18 cellular contexts compared by ENCODE assay signal in genomic region chr20:9388826-9389187, GRCh38.
DNase-seq lines count a peak whose midpoint lies in the region; ATAC-seq, FAIRE-seq and TF ChIP-seq lines count a peak whose summit lies in the region.
"Had no signal": no experiment of that assay in that cellular context is flagged by ENCODE, and none has a peak within 500 bp of the region (broad histone marks: within the 10 kb centered on the region; RNA-seq: fewer than 3 reads in every experiment).

No MANE protein-coding gene starts in this region.

- no peak overlapping the region for H3K4me3 Mint-ChIP-seq in nephron
- H3K4me3 Mint-ChIP-seq: CD14-positive monocyte; CD4-positive, alpha-beta memory T cell; GM23338 had no signal

- no peak for TF ChIP-seq CTCF in HepG2 (CRISPR knock-in tag; IDR thresholded peaks at IDR 0.05)
- no peak for TF ChIP-seq CTCF in right lobe of liver (IDR thresholded peaks at IDR 0.05)
- no peak for TF ChIP-seq CTCF in body of pancreas (IDR thresholded peaks at IDR 0.05)
- no peak for TF ChIP-seq CTCF in nephron (IDR thresholded peaks at IDR 0.05; ENCODE audit: unreplicated experiment in 3 of 3)

- H3K9me3 Mint-ChIP-seq in nephron: peaks cover 11% of the 10 kb centered on the region

- DNase-seq in HepG2 (ENCODE audit: low spot score) (no peak), right lobe of liver (no peak), body of pancreas (no peak), erythroblast (lab: John Stamatoyannopoulos, UW) (no peak), MG63 (no peak)
- DNase-seq: CD4-positive, alpha-beta memory T cell; DMS79 treated with DMSO at 0.1 percent for 48 hours; GF-D8; HCEC 1CT had no signal

- H4K20me1 ChIP-seq in HepG2 (ENCODE audit: insufficient read depth, low read length): no peaks in the 10 kb centered on the region
- H4K20me1 ChIP-seq: BLaER1 had no signal

- FAIRE-seq in HepG2 (lab: Jason Lieb, UNC): no peak
- FAIRE-seq: A549, H54, HTR-8/SVneo had no signal

- no peak overlapping the region for H3K9ac ChIP-seq in HepG2 (ENCODE audit: insufficient read depth, low read depth, low read length)
- H3K9ac ChIP-seq: BLaER1 had no signal

- H3K4me3 ChIP-seq in HepG2 (replicated peaks in 1 of 3; ENCODE audit: insufficient read depth in 1 of 3, low read depth in 2 of 3, low read length in 3 of 3) (no peak overlapping the region), right lobe of liver (no peak overlapping the region), body of pancreas (no peak overlapping the region), MG63 (no peak overlapping the region)
- H3K4me3 ChIP-seq: A549, BLaER1, GM23338 had no signal

- WGBS in HepG2 (ENCODE audit: low lambda C conversion rate): 40% methylated on average over 2 of the region's 2 CpGs
- WGBS in right lobe of liver (ENCODE audit: insufficient coverage, low coverage, low lambda C conversion rate, missing lambda C conversion rate): 89% methylated on average over 2 of the region's 2 CpGs
- 87 to 91% methylated on average over 2 of the region's 2 CpGs for WGBS in body of pancreas, 2 donors

- H3K36me3 Mint-ChIP-seq in nephron (ENCODE audit: low read depth): peaks cover 35% of the 10 kb centered on the region
- H3K36me3 Mint-ChIP-seq: CD14-positive monocyte; CD4-positive, alpha-beta memory T cell had no signal

- H3K4me2 ChIP-seq in HepG2 (ENCODE audit: low read depth, low read length): no peak overlapping the region
- H3K4me2 ChIP-seq: A549, BLaER1, GM23338 had no signal

- no peak for TF ChIP-seq RAD21 in HepG2 (CRISPR knock-in tag; IDR thresholded peaks at IDR 0.05)

- no TSS peak for BruUV-seq in HepG2 (replicated peaks; lab: Mats Ljungman, UMichigan)

- POLR2A ChIA-PET in HepG2 (lab: Yijun Ruan, JAX): no interaction called here

- CTCF ChIA-PET in HepG2 (lab: Yijun Ruan, JAX; ENCODE audit: low intra/inter-chr PET ratio, low total read pairs): no interaction called here

- TF ChIP-seq POLR2A in HepG2 (IDR thresholded peaks at IDR 0.05; ENCODE audit: insufficient read depth in 1 of 2, low read depth in 2 of 2, low read length in 2 of 2) (no peak), right lobe of liver (IDR thresholded peaks at IDR 0.05) (no peak), body of pancreas (IDR thresholded peaks at IDR 0.05) (no peak), erythroblast (IDR thresholded peaks at IDR 0.05; ENCODE audit: low read length) (no peak)

- H3K27ac Mint-ChIP-seq in nephron: peak overlapping the region in 2 of 3 experiments; percentile 36 to 45
- H3K27ac Mint-ChIP-seq: CD4-positive, alpha-beta memory T cell; GM23338 had no signal

- H3K27me3 ChIP-seq in HepG2 (ENCODE audit: control insufficient read depth in 1 of 2, insufficient read depth in 2 of 2, low read length in 2 of 2) (peaks cover 0 to 6% of the 10 kb centered on the region in 2 experiments; a peak in 1 of 5 replicates), right lobe of liver (no peaks in the 10 kb centered on the region), body of pancreas (no peaks in the 10 kb centered on the region), MG63 (no peaks in the 10 kb centered on the region)
- H3K27me3 ChIP-seq: BLaER1 had no signal

- no peak for ATAC-seq in HepG2
- no peak for ATAC-seq in right lobe of liver
- peak; percentile 33 for ATAC-seq in body of pancreas
- ATAC-seq in HG03442 (IDR thresholded peaks at IDR 0.05; ENCODE audit: unreplicated experiment): no peak
- ATAC-seq: A549, GM23338 had no signal

- no peaks in the 10 kb centered on the region for H3K79me2 ChIP-seq in HepG2 (ENCODE audit: insufficient read depth, low read length)

- no peaks in the 10 kb centered on the region for H3K4me1 ChIP-seq in HepG2 (ENCODE audit: insufficient read depth, low read length)
- no peaks in the 10 kb centered on the region for H3K4me1 ChIP-seq in right lobe of liver
- peaks cover 8% of the 10 kb centered on the region for H3K4me1 ChIP-seq in body of pancreas

- H3K36me3 ChIP-seq in HepG2 (replicated peaks in 1 of 2; ENCODE audit: control insufficient read depth in 1 of 2, insufficient read depth in 2 of 2, low read length in 2 of 2) (no peaks in the 10 kb centered on the region), right lobe of liver (no peaks in the 10 kb centered on the region), body of pancreas (replicated peaks in 1 of 2; ENCODE audit: insufficient read depth in 1 of 2, low read depth in 2 of 2) (no peaks in the 10 kb centered on the region), MG63 (no peaks in the 10 kb centered on the region)
- H3K36me3 ChIP-seq: BLaER1 had no signal

- intact Hi-C loops in HepG2 (cut with micrococcal nuclease; ENCODE audit: unreplicated experiment) (no loop called here), right lobe of liver (cut with DNase I) (no loop called here), body of pancreas (cut with DNase I) (no loop called here)

- H2AFZ ChIP-seq in HepG2 (ENCODE audit: low read length): no peak overlapping the region
- H2AFZ ChIP-seq: GM23338 had no signal

- peaks cover 4% of the 10 kb centered on the region; the same call in 1 of the 2 replicates for H3K9me3 ChIP-seq in HepG2 (ENCODE audit: low read length)
- no peaks in the 10 kb centered on the region for H3K9me3 ChIP-seq in right lobe of liver
- no peaks in the 10 kb centered on the region for H3K9me3 ChIP-seq in body of pancreas
- H3K9me3 ChIP-seq in MG63: no peaks in the 10 kb centered on the region
- H3K9me3 ChIP-seq: A549 had no signal

- TF ChIP-seq EP300 in HepG2 (IDR thresholded peaks at IDR 0.05; ENCODE audit: low read depth in 2 of 2, low read length in 2 of 2) (no peak), HepG2 (CRISPR knock-in tag; IDR thresholded peaks at IDR 0.05; ENCODE audit: borderline replicate concordance) (no peak)

- H3K4me1 Mint-ChIP-seq in nephron: peaks cover 5% of the 10 kb centered on the region
- H3K4me1 Mint-ChIP-seq: CD4-positive, alpha-beta memory T cell had no signal

- H3K27me3 Mint-ChIP-seq in nephron (ENCODE audit: low read depth): no peaks in the 10 kb centered on the region
- H3K27me3 Mint-ChIP-seq: CD4-positive, alpha-beta memory T cell had no signal

- H3K27ac ChIP-seq in HepG2 (ENCODE audit: extremely low read length, insufficient read depth, low read length): no peak overlapping the region
- H3K27ac ChIP-seq in right lobe of liver: no peak overlapping the region
- H3K27ac ChIP-seq in body of pancreas: no peak overlapping the region
- H3K27ac ChIP-seq: 22Rv1, A549, BLaER1 had no signal

- in situ Hi-C loops in HepG2 (cut with HindIII; ENCODE audit: extremely low pct_ligation_motif_present, low pct_unique_long_range_greater_than_20kb): no loop called here

TF ChIP-seq in HepG2, 621 proteins besides CTCF, POLR2A, EP300 and RAD21:
- no peak for TF ChIP-seq MIXL1 (CRISPR knock-in tag; IDR thresholded peaks at IDR 0.05)
- peak; percentile 71; the same call in 1 of the 2 replicates for TF ChIP-seq CEBPB (IDR thresholded peaks at IDR 0.05; ENCODE audit: borderline replicate concordance, low read depth, low read length)
